In genomic region chr16:58019866-58020538, GRCh38 we compare ENCODE assay signal across 27 cellular contexts. TPM values are rescaled to one million over a fixed set of nuclear protein-coding genes. Genes with fewer than 3 reads are reported as not detected.
A peak's percentile ranks its signal among the peaks of the same experiment; 100 is the strongest.
DNase-seq lines count a peak whose midpoint lies in the region; ATAC-seq and TF ChIP-seq lines count a peak whose summit lies in the region.
"Had no signal": no experiment of that assay in that cellular context is flagged by ENCODE, and none has a peak within 500 bp of the region (broad histone marks: within the 10 kb centered on the region; RNA-seq: fewer than 3 reads in every experiment).

No MANE protein-coding gene starts in this region.

- peaks cover 19% of the 10 kb centered on the region for H3K4me1 Mint-ChIP-seq in activated CD4-positive, alpha-beta T cell treated with anti-CD3 and anti-CD28 coated beads, Interleukin-2, amount 10 ng/mL, durations not matched to agents 7 days and 5 days
- peaks cover 2 to 24% (median 10%) of the 10 kb centered on the region in 4 donors for H3K4me1 Mint-ChIP-seq in CD4-positive, CD25-positive, alpha-beta regulatory T cell
- peaks cover 15% of the 10 kb centered on the region for H3K4me1 Mint-ChIP-seq in T-helper 17 cell
- peaks cover 11 to 22% (median 16%) of the 10 kb centered on the region in 7 donors for H3K4me1 Mint-ChIP-seq in naive thymus-derived CD4-positive, alpha-beta T cell

- H3K4me3 ChIP-seq in CD4-positive, CD25-positive, alpha-beta regulatory T cell (ENCODE audit: low read depth, low read length): no peak overlapping the region
- no peak overlapping the region for H3K4me3 ChIP-seq in naive thymus-derived CD4-positive, alpha-beta T cell (ENCODE audit: low read length)
- no peak overlapping the region for H3K4me3 ChIP-seq in dorsolateral prefrontal cortex
- H3K4me3 ChIP-seq: ascending aorta, cardiac muscle cell, coronary artery, left lung had no signal

- ATAC-seq in CD4-positive, CD25-positive, alpha-beta regulatory T cell (ENCODE audit: low read depth in 2 of 2): no peak
- ATAC-seq in T-helper 17 cell: peak; percentile 24
- no peak for ATAC-seq in naive thymus-derived CD4-positive, alpha-beta T cell
- ATAC-seq in HG03135 (IDR thresholded peaks at IDR 0.05; ENCODE audit: unreplicated experiment): no peak
- ATAC-seq: activated CD4-positive, CD25-positive, alpha-beta regulatory T cell treated with anti-CD3 and anti-CD28 coated beads, Interleukin-2, amount 50 U/mL, for 24 hours; esophagus mucosa; foreskin keratinocyte; left lung had no signal

- peak overlapping the region; percentile 60 for H3K27ac Mint-ChIP-seq in activated CD4-positive, alpha-beta T cell treated with anti-CD3 and anti-CD28 coated beads, Interleukin-2, amount 10 ng/mL, durations not matched to agents 7 days and 5 days
- H3K27ac Mint-ChIP-seq in CD4-positive, CD25-positive, alpha-beta regulatory T cell: peak overlapping the region; percentile 23 to 99 (median 85)
- H3K27ac Mint-ChIP-seq in T-helper 17 cell: peak overlapping the region; percentile 90
- peak overlapping the region; percentile 67 to 90 (median 82) for H3K27ac Mint-ChIP-seq in naive thymus-derived CD4-positive, alpha-beta T cell

- DNase-seq in activated CD4-positive, alpha-beta T cell treated with anti-CD3 and anti-CD28 coated beads, Interleukin-2, amount 10 ng/mL, durations not matched to agents 7 days and 5 days: no peak
- DNase-seq in activated CD4-positive, alpha-beta T cell treated with anti-CD3 and anti-CD28 coated beads, Interleukin-2, amount 50 U/mL, for 1 hour: no peak
- no peak for DNase-seq in CD4-positive, CD25-positive, alpha-beta regulatory T cell
- DNase-seq in T-helper 17 cell: no peak
- no peak for DNase-seq in naive thymus-derived CD4-positive, alpha-beta T cell
- DNase-seq in dorsolateral prefrontal cortex: no peak
- DNase-seq in ecto neural progenitor cell (ENCODE audit: low spot score): no peak
- DNase-seq: GDM1, NCI-H187 treated with DMSO at 0.1 percent for 48 hours, SIG-M5 had no signal

- H3K9me3 Mint-ChIP-seq in activated CD4-positive, alpha-beta T cell treated with anti-CD3 and anti-CD28 coated beads, Interleukin-2, amount 10 ng/mL, durations not matched to agents 7 days and 5 days: no peaks in the 10 kb centered on the region
- no peaks in the 10 kb centered on the region for H3K9me3 Mint-ChIP-seq in CD4-positive, CD25-positive, alpha-beta regulatory T cell
- no peaks in the 10 kb centered on the region for H3K9me3 Mint-ChIP-seq in naive thymus-derived CD4-positive, alpha-beta T cell
- H3K9me3 Mint-ChIP-seq: endodermal cell had no signal

- no peak for TF ChIP-seq CTCF in dorsolateral prefrontal cortex (IDR thresholded peaks at IDR 0.05 in 54 of 56, conservative IDR thresholded peaks at IDR 0.05 in 2 of 56; ENCODE audit: low read depth in 1 of 56, partially characterized antibody in 56 of 56)

- intact Hi-C loops in naive thymus-derived CD4-positive, alpha-beta T cell (cut with micrococcal nuclease): loop anchor here (1.0 to 10.0 kb wide), 8 partner anchors 19 to 736 kb away; partner anchors contain the start of genes CFAP20 (in 2 of the 2), CSNK2A2 (in 2 of the 2) and USB1 (in 1 of the 2)
- intact Hi-C loops in dorsolateral prefrontal cortex (cut with DNase I): loop anchor here (2.0 to 10.0 kb wide), 4 partner anchors 103 to 465 kb away; partner anchors contain the start of genes CSNK2A2 (in 2 of the 2) and CFAP20 (in 1 of the 2)

- H3K27ac ChIP-seq in CD4-positive, CD25-positive, alpha-beta regulatory T cell (ENCODE audit: insufficient read depth, low read length, poor library complexity, severe bottlenecking): peak overlapping the region; percentile 39
- H3K27ac ChIP-seq in naive thymus-derived CD4-positive, alpha-beta T cell (ENCODE audit: low read depth, low read length): peak overlapping the region; percentile 15
- no peak overlapping the region for H3K27ac ChIP-seq in dorsolateral prefrontal cortex
- H3K27ac ChIP-seq: ascending aorta, coronary artery, foreskin keratinocyte, left lung, neutrophil had no signal

- no peaks in the 10 kb centered on the region for H3K27me3 ChIP-seq in CD4-positive, CD25-positive, alpha-beta regulatory T cell (ENCODE audit: control insufficient read depth, insufficient read depth, low read length)
- no peaks in the 10 kb centered on the region for H3K27me3 ChIP-seq in naive thymus-derived CD4-positive, alpha-beta T cell (ENCODE audit: control insufficient read depth in 2 of 2, insufficient read depth in 2 of 2, low read length in 2 of 2)
- no peaks in the 10 kb centered on the region for H3K27me3 ChIP-seq in dorsolateral prefrontal cortex
- H3K27me3 ChIP-seq: ascending aorta, cardiac muscle cell, foreskin keratinocyte had no signal

- no peak overlapping the region for H3K4me3 Mint-ChIP-seq in activated CD4-positive, alpha-beta T cell treated with anti-CD3 and anti-CD28 coated beads, Interleukin-2, amount 10 ng/mL, durations not matched to agents 7 days and 5 days
- no peak overlapping the region for H3K4me3 Mint-ChIP-seq in CD4-positive, CD25-positive, alpha-beta regulatory T cell
- peak overlapping the region; percentile 76 for H3K4me3 Mint-ChIP-seq in T-helper 17 cell
- H3K4me3 Mint-ChIP-seq in naive thymus-derived CD4-positive, alpha-beta T cell: peak overlapping the region in 2 of 10 donors; percentile 4 to 57
- H3K4me3 Mint-ChIP-seq: activated naive CD8-positive, alpha-beta T cell; endodermal cell had no signal

- CTCF ChIA-PET in activated CD4-positive, alpha-beta T cell treated with anti-CD3 and anti-CD28 coated beads, Interleukin-2, amount 10 ng/mL, durations not matched to agents 7 days and 5 days (lab: Charles Lee): no interaction called here
- CTCF ChIA-PET in naive thymus-derived CD4-positive, alpha-beta T cell (lab: Charles Lee): interaction anchor here (0.6 to 1.2 kb wide), 3 partner anchors 13 to 316 kb away, joined by 3 to 4 read pairs (median 3); no protein-coding TSS in a partner anchor

- H3K9me3 ChIP-seq in CD4-positive, CD25-positive, alpha-beta regulatory T cell (ENCODE audit: control insufficient read depth in 2 of 2, low read length in 2 of 2): no peaks in the 10 kb centered on the region
- no peaks in the 10 kb centered on the region for H3K9me3 ChIP-seq in T-helper 17 cell (ENCODE audit: control insufficient read depth, low read length, poor library complexity, severe bottlenecking)
- H3K9me3 ChIP-seq in naive thymus-derived CD4-positive, alpha-beta T cell (ENCODE audit: control insufficient read depth in 2 of 3, low read length in 3 of 3): no peaks in the 10 kb centered on the region
- H3K9me3 ChIP-seq: ascending aorta, left lung, neutrophil had no signal

- POLR2A ChIA-PET in activated CD4-positive, alpha-beta T cell treated with anti-CD3 and anti-CD28 coated beads, Interleukin-2, amount 10 ng/mL, durations not matched to agents 7 days and 5 days (lab: Charles Lee): no interaction called here
- POLR2A ChIA-PET in naive thymus-derived CD4-positive, alpha-beta T cell (lab: Charles Lee): interaction anchor here (1.1 kb wide), 1 partner anchor 177 kb away, joined by 3 read pairs; no protein-coding TSS in a partner anchor

- peaks cover 5% of the 10 kb centered on the region for H3K36me3 Mint-ChIP-seq in activated CD4-positive, alpha-beta T cell treated with anti-CD3 and anti-CD28 coated beads, Interleukin-2, amount 10 ng/mL, durations not matched to agents 7 days and 5 days (ENCODE audit: low read depth)
- H3K36me3 Mint-ChIP-seq in CD4-positive, CD25-positive, alpha-beta regulatory T cell: no peaks in the 10 kb centered on the region
- H3K36me3 Mint-ChIP-seq in T-helper 17 cell (ENCODE audit: low read depth): peaks cover 2% of the 10 kb centered on the region
- peaks cover 0 to 5% (median 0%) of the 10 kb centered on the region in 5 donors for H3K36me3 Mint-ChIP-seq in naive thymus-derived CD4-positive, alpha-beta T cell
- H3K36me3 Mint-ChIP-seq: activated naive CD8-positive, alpha-beta T cell had no signal

- H3K4me1 ChIP-seq in CD4-positive, CD25-positive, alpha-beta regulatory T cell (ENCODE audit: control insufficient read depth, insufficient read depth, low read length, poor library complexity, severe bottlenecking): peaks cover 12% of the 10 kb centered on the region
- H3K4me1 ChIP-seq in naive thymus-derived CD4-positive, alpha-beta T cell (ENCODE audit: control insufficient read depth in 2 of 2, insufficient read depth in 2 of 2, low read length in 2 of 2): peaks cover 9 to 15% of the 10 kb centered on the region in 2 donors

- peaks cover 11% of the 10 kb centered on the region for H3K27me3 Mint-ChIP-seq in activated CD4-positive, alpha-beta T cell treated with anti-CD3 and anti-CD28 coated beads, Interleukin-2, amount 10 ng/mL, durations not matched to agents 7 days and 5 days
- H3K27me3 Mint-ChIP-seq in CD4-positive, CD25-positive, alpha-beta regulatory T cell: peaks cover 6% of the 10 kb centered on the region
- H3K27me3 Mint-ChIP-seq in T-helper 17 cell: no peaks in the 10 kb centered on the region
- H3K27me3 Mint-ChIP-seq in naive thymus-derived CD4-positive, alpha-beta T cell: peaks cover 0 to 17% (median 0%) of the 10 kb centered on the region in 5 donors
- H3K27me3 Mint-ChIP-seq: activated naive CD8-positive, alpha-beta T cell had no signal

- H3K36me3 ChIP-seq in CD4-positive, CD25-positive, alpha-beta regulatory T cell (ENCODE audit: control insufficient read depth, insufficient read depth, low read length): peaks cover 19% of the 10 kb centered on the region
- peaks cover 0 to 32% (median 0%) of the 10 kb centered on the region in 3 experiments for H3K36me3 ChIP-seq in naive thymus-derived CD4-positive, alpha-beta T cell (ENCODE audit: control insufficient read depth in 2 of 3, insufficient read depth in 3 of 3, low read length in 3 of 3)
- H3K36me3 ChIP-seq: cardiac muscle cell had no signal

RNA-seq across cellular contexts. Expression of gene MMP15, which starts 5.6 kb away (rescaled TPM):
- total RNA-seq in activated CD4-positive, alpha-beta T cell treated with anti-CD3 and anti-CD28 coated beads, Interleukin-2, amount 10 ng/mL, durations not matched to agents 7 days and 5 days: under 1 TPM; 0.20 to 0.27 TPM
- 0.27 TPM for total RNA-seq in CD4-positive, CD25-positive, alpha-beta regulatory T cell
- under 1 TPM in 2 of 4 donors, not detected in 2; 0.03 to 0.11 TPM for polyA plus RNA-seq in CD4-positive, CD25-positive, alpha-beta regulatory T cell
- total RNA-seq in T-helper 17 cell: 1 to 10 TPM in 1 of 2 donors, under 1 TPM in 1; 0.40 to 1.5 TPM
- total RNA-seq in naive thymus-derived CD4-positive, alpha-beta T cell: under 1 TPM; 0.20 to 0.85 (median 0.69) TPM
- polyA plus RNA-seq in naive thymus-derived CD4-positive, alpha-beta T cell: under 1 TPM in 1 of 2 donors, not detected in 1; 0.06 TPM
- 10 to 100 TPM in 23 of 120 experiments, 1 to 10 TPM in 97; 4.7 to 17.4 (median 8.2) TPM for total RNA-seq in dorsolateral prefrontal cortex

RNA-seq across cellular contexts. Expression of gene USB1, which starts 18.8 kb away (rescaled TPM):
- total RNA-seq in activated CD4-positive, alpha-beta T cell treated with anti-CD3 and anti-CD28 coated beads, Interleukin-2, amount 10 ng/mL, durations not matched to agents 7 days and 5 days: 10 to 100 TPM; 52.0 to 58.0 TPM
- 35.7 TPM for total RNA-seq in CD4-positive, CD25-positive, alpha-beta regulatory T cell
- 10 to 100 TPM; 29.3 to 46.8 (median 37.1) TPM for polyA plus RNA-seq in CD4-positive, CD25-positive, alpha-beta regulatory T cell
- total RNA-seq in T-helper 17 cell (10 to 100 TPM; 34.1 to 35.7 TPM), dorsolateral prefrontal cortex (10 to 100 TPM; 28.3 to 59.7 (median 41.9) TPM)
- total RNA-seq in naive thymus-derived CD4-positive, alpha-beta T cell: 10 to 100 TPM; 28.7 to 50.8 (median 28.9) TPM
- 10 to 100 TPM; 26.8 to 37.6 TPM for polyA plus RNA-seq in naive thymus-derived CD4-positive, alpha-beta T cell

RNA-seq across cellular contexts. Expression of gene ZNF319, which starts 19.5 kb away (rescaled TPM):
- 10 to 100 TPM; 19.8 to 20.8 TPM for total RNA-seq in activated CD4-positive, alpha-beta T cell treated with anti-CD3 and anti-CD28 coated beads, Interleukin-2, amount 10 ng/mL, durations not matched to agents 7 days and 5 days
- 13.2 TPM for total RNA-seq in CD4-positive, CD25-positive, alpha-beta regulatory T cell
- polyA plus RNA-seq in CD4-positive, CD25-positive, alpha-beta regulatory T cell: 1 to 10 TPM; 2.6 to 7.2 (median 5.0) TPM
- total RNA-seq in T-helper 17 cell (10 to 100 TPM; 11.8 to 12.5 TPM), dorsolateral prefrontal cortex (10 to 100 TPM in 71 of 120 experiments, 1 to 10 TPM in 49; 6.5 to 19.1 (median 10.3) TPM)
- total RNA-seq in naive thymus-derived CD4-positive, alpha-beta T cell: 10 to 100 TPM; 11.2 to 20.8 (median 17.3) TPM
- polyA plus RNA-seq in naive thymus-derived CD4-positive, alpha-beta T cell: 10 to 100 TPM in 1 of 2 donors, 1 to 10 TPM in 1; 4.4 to 11.8 TPM

RNA-seq across cellular contexts. Expression of gene CNGB1, which starts 49.1 kb away (rescaled TPM):
- not detected for total RNA-seq in activated CD4-positive, alpha-beta T cell treated with anti-CD3 and anti-CD28 coated beads, Interleukin-2, amount 10 ng/mL, durations not matched to agents 7 days and 5 days
- not detected for total RNA-seq in CD4-positive, CD25-positive, alpha-beta regulatory T cell
- not detected for polyA plus RNA-seq in CD4-positive, CD25-positive, alpha-beta regulatory T cell
- total RNA-seq in T-helper 17 cell (not detected), dorsolateral prefrontal cortex (10 to 100 TPM in 57 of 120 experiments, 1 to 10 TPM in 60, under 1 TPM in 1, not detected in 2; 0.37 to 38.0 (median 9.8) TPM)
- total RNA-seq in naive thymus-derived CD4-positive, alpha-beta T cell: not detected
- not detected for polyA plus RNA-seq in naive thymus-derived CD4-positive, alpha-beta T cell
- total RNA-seq: A172, ascending aorta, cardiac muscle cell, H7, HT-29, M059J, mesenteric fat pad, myocyte had no signal
- polyA plus RNA-seq: cardiac muscle cell had no signal

Comparison
In these comparisons a context has a peak if more than half of its experiments do, and no peak if none do; other contexts are left out.
1. H3K27ac ChIP-seq: peak in CD4-positive, CD25-positive, alpha-beta regulatory T cell (single experiment) and naive thymus-derived CD4-positive, alpha-beta T cell (single experiment); none in dorsolateral prefrontal cortex (0 of 59).
2. Peak in every context shown above with its lines, with median percentiles within 50 percentile points of each other: H3K27ac Mint-ChIP-seq.